In the genomic region with DNA sequence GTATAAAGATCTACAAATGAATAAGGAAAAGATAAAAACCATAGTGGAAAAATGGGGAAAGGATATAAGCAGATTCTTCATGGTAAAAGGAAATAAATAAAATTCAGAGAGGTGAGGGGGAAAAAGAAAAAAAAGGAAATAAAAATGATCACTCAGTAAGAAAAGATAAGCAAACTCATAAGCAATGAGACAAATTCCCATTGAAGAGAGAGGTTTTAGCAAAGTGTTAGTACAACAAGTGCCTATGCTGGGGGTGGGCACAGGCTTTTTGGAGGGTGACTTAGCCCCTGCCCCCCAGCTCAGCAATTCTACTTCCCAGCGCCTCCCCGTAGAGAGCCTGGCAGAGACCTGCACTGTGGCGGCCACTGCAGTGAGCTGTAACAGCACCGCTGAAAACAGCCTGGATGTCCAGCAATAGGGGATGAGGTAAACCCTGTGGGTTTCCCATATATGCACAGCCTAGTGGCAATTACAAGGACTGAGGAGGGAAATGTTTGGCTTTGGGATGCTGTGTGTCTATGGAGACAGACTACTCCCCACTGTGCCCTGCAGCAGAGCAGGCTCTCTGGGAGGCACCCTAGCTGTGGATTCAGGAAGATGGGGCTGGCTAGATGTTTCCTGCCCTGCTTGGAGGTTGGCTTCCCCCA, we compare ENCODE assay signal across 15 cellular contexts. TPM values are rescaled to one million over a fixed set of nuclear protein-coding genes. Genes with fewer than 3 reads are reported as not detected.
DNase-seq lines count a peak whose midpoint lies in the region; ATAC-seq and TF ChIP-seq lines count a peak whose summit lies in the region.
"Had no signal": no experiment of that assay in that cellular context is flagged by ENCODE, and none has a peak within 500 bp of the region (broad histone marks: within the 10 kb centered on the region; RNA-seq: fewer than 3 reads in every experiment).

No MANE protein-coding gene starts in this region.

- H3K4me1 Mint-ChIP-seq in activated CD4-positive, alpha-beta memory T cell treated with anti-CD3 and anti-CD28 coated beads, Interleukin-2, amount 10 ng/mL, durations not matched to agents 7 days and 5 days: peaks cover 19% of the 10 kb centered on the region
- H3K4me1 Mint-ChIP-seq in MCF 10A (ENCODE audit: insufficient read depth, unreplicated experiment): no peaks in the 10 kb centered on the region

- no peak overlapping the region for H3K4me3 Mint-ChIP-seq in activated CD4-positive, alpha-beta memory T cell treated with anti-CD3 and anti-CD28 coated beads, Interleukin-2, amount 10 ng/mL, durations not matched to agents 7 days and 5 days
- H3K4me3 Mint-ChIP-seq in MCF 10A (ENCODE audit: unreplicated experiment): no peak overlapping the region
- H3K4me3 Mint-ChIP-seq: stimulated activated naive CD8-positive, alpha-beta T cell treated with anti-CD3 and anti-CD28 coated beads, Interleukin-15, Interleukin-2, amounts not matched to agents 100 ng/mL and 50 ng/mL, for 24 hours had no signal

- POLR2A ChIA-PET in activated CD4-positive, alpha-beta memory T cell treated with anti-CD3 and anti-CD28 coated beads, Interleukin-2, amount 10 ng/mL, durations not matched to agents 7 days and 5 days (lab: Charles Lee): no interaction called here
- POLR2A ChIA-PET in MCF 10A (lab: Yijun Ruan, JAX): interaction anchor here (0.6 kb wide), 2 partner anchors 16 to 493 kb away, joined by 3 to 4 read pairs; no protein-coding TSS in a partner anchor

- intact Hi-C loops in left ventricle myocardium inferior (cut with micrococcal nuclease) (no loop called here), aorta (cut with DNase I) (loop anchor here (2.0 to 10.0 kb wide), 4 partner anchors 135 to 327 kb away; no protein-coding TSS in a partner anchor), MCF 10A (cut with micrococcal nuclease) (no loop called here)

- no peaks in the 10 kb centered on the region for H3K4me1 ChIP-seq in cardiac muscle cell (ENCODE audit: low read depth)
- peaks cover 18% of the 10 kb centered on the region for H3K4me1 ChIP-seq in left ventricle myocardium inferior
- H3K4me1 ChIP-seq in aorta (ENCODE audit: control insufficient read depth in 1 of 2, insufficient read depth in 2 of 2, low read length in 2 of 2): no peaks in the 10 kb centered on the region

- H3K27me3 Mint-ChIP-seq in activated CD4-positive, alpha-beta memory T cell treated with anti-CD3 and anti-CD28 coated beads, Interleukin-2, amount 10 ng/mL, durations not matched to agents 7 days and 5 days: peaks cover 4% of the 10 kb centered on the region
- H3K27me3 Mint-ChIP-seq in MCF 10A (ENCODE audit: insufficient read depth, unreplicated experiment): peaks cover 15% of the 10 kb centered on the region
- H3K27me3 Mint-ChIP-seq: stimulated activated naive CD8-positive, alpha-beta T cell treated with anti-CD3 and anti-CD28 coated beads, Interleukin-15, Interleukin-2, amounts not matched to agents 100 ng/mL and 50 ng/mL, for 24 hours had no signal

- H3K9me3 ChIP-seq in cardiac muscle cell (ENCODE audit: low read depth): no peaks in the 10 kb centered on the region
- H3K9me3 ChIP-seq in left ventricle myocardium inferior (replicated peaks): no peaks in the 10 kb centered on the region
- H3K9me3 ChIP-seq in aorta (ENCODE audit: control insufficient read depth, low read length): no peaks in the 10 kb centered on the region

- peak; percentile 4 for TF ChIP-seq CTCF in cardiac muscle cell (IDR thresholded peaks at IDR 0.05; ENCODE audit: low read depth, low read length)
- TF ChIP-seq CTCF in left ventricle myocardium inferior (IDR thresholded peaks at IDR 0.05; ENCODE audit: borderline replicate concordance): no peak
- no peak for TF ChIP-seq CTCF in fibroblast of pulmonary artery (IDR thresholded peaks at IDR 0.05; ENCODE audit: low read length, missing control alignments)
- no peak for TF ChIP-seq CTCF in MCF 10A (IDR thresholded peaks at IDR 0.05; ENCODE audit: unreplicated experiment)

- ATAC-seq in aorta (ENCODE audit: low FRiP score): no peak
- no peak for ATAC-seq in HG03342 (IDR thresholded peaks at IDR 0.05; ENCODE audit: unreplicated experiment)

- BruUV-seq in MCF 10A (replicated peaks; lab: Mats Ljungman, UMichigan): no TSS peak

- peak in 1 of 2 donors; percentile 23 for DNase-seq in cardiac muscle cell (ENCODE audit: low read depth in 1 of 2, low spot score in 1 of 2)
- DNase-seq in left ventricle myocardium inferior: no peak
- peak; percentile 84 for DNase-seq in NCI-H69 (lab: John Stamatoyannopoulos, UW)
- peak; percentile 23 for DNase-seq in fibroblast of pulmonary artery (ENCODE audit: low read depth)
- peak; percentile 10 to 44 for DNase-seq in aorta
- no peak for DNase-seq in activated CD4-positive, alpha-beta memory T cell treated with anti-CD3 and anti-CD28 coated beads, Interleukin-2, amount 10 ng/mL, durations not matched to agents 7 days and 5 days
- no peak for DNase-seq in MCF 10A (ENCODE audit: unreplicated experiment)
- DNase-seq: activated CD8-positive, alpha-beta memory T cell treated with anti-CD3 and anti-CD28 coated beads for 24 hours; activated naive CD4-positive, alpha-beta T cell; effector CD4-positive, alpha-beta T cell; Kasumi-1; NCI-H187 had no signal

- CTCF ChIA-PET in activated CD4-positive, alpha-beta memory T cell treated with anti-CD3 and anti-CD28 coated beads, Interleukin-2, amount 10 ng/mL, durations not matched to agents 7 days and 5 days (lab: Charles Lee): no interaction called here
- CTCF ChIA-PET in MCF 10A (lab: Yijun Ruan, JAX): interaction anchor here (0.6 to 1.8 kb wide), 4 partner anchors 16 to 134 kb away, joined by 3 to 6 read pairs (median 4); no protein-coding TSS in a partner anchor

- H3K9me3 Mint-ChIP-seq in activated CD4-positive, alpha-beta memory T cell treated with anti-CD3 and anti-CD28 coated beads, Interleukin-2, amount 10 ng/mL, durations not matched to agents 7 days and 5 days: no peaks in the 10 kb centered on the region
- no peaks in the 10 kb centered on the region for H3K9me3 Mint-ChIP-seq in MCF 10A (ENCODE audit: unreplicated experiment)
- H3K9me3 Mint-ChIP-seq: stimulated activated naive CD8-positive, alpha-beta T cell treated with anti-CD3 and anti-CD28 coated beads, Interleukin-15, Interleukin-2, amounts not matched to agents 100 ng/mL and 50 ng/mL, for 24 hours had no signal

- peaks cover 23% of the 10 kb centered on the region for H3K27me3 ChIP-seq in cardiac muscle cell
- no peaks in the 10 kb centered on the region for H3K27me3 ChIP-seq in left ventricle myocardium inferior (ENCODE audit: low read depth)
- H3K27me3 ChIP-seq in aorta (ENCODE audit: control insufficient read depth in 1 of 2, insufficient read depth in 2 of 2, low read length in 1 of 2): no peaks in the 10 kb centered on the region

- H3K36me3 ChIP-seq in cardiac muscle cell (no peaks in the 10 kb centered on the region), left ventricle myocardium inferior (no peaks in the 10 kb centered on the region), aorta (ENCODE audit: control insufficient read depth in 1 of 2, insufficient read depth in 2 of 2, low read length in 1 of 2) (no peaks in the 10 kb centered on the region)

- H3K27ac Mint-ChIP-seq in activated CD4-positive, alpha-beta memory T cell treated with anti-CD3 and anti-CD28 coated beads, Interleukin-2, amount 10 ng/mL, durations not matched to agents 7 days and 5 days: no peak overlapping the region
- no peak overlapping the region for H3K27ac Mint-ChIP-seq in MCF 10A (ENCODE audit: low read depth, unreplicated experiment)
- H3K27ac Mint-ChIP-seq: stimulated activated naive CD8-positive, alpha-beta T cell treated with anti-CD3 and anti-CD28 coated beads, Interleukin-15, Interleukin-2, amounts not matched to agents 100 ng/mL and 50 ng/mL, for 24 hours had no signal

- no peak overlapping the region for H3K27ac ChIP-seq in cardiac muscle cell
- no peak overlapping the region for H3K27ac ChIP-seq in left ventricle myocardium inferior (replicated peaks)
- no peak overlapping the region for H3K27ac ChIP-seq in aorta (ENCODE audit: low read depth in 1 of 2, low read length in 2 of 2)
- H3K27ac ChIP-seq: hepatocyte had no signal

- no peak overlapping the region for H3K4me3 ChIP-seq in cardiac muscle cell
- no peak overlapping the region for H3K4me3 ChIP-seq in left ventricle myocardium inferior
- H3K4me3 ChIP-seq in fibroblast of pulmonary artery (replicated peaks; ENCODE audit: low read depth, low read length): no peak overlapping the region
- no peak overlapping the region for H3K4me3 ChIP-seq in aorta (ENCODE audit: low read length in 2 of 2)
- H3K4me3 ChIP-seq: hepatocyte had no signal

- H3K36me3 Mint-ChIP-seq in activated CD4-positive, alpha-beta memory T cell treated with anti-CD3 and anti-CD28 coated beads, Interleukin-2, amount 10 ng/mL, durations not matched to agents 7 days and 5 days (ENCODE audit: low read depth): no peaks in the 10 kb centered on the region
- peaks cover 4% of the 10 kb centered on the region for H3K36me3 Mint-ChIP-seq in MCF 10A (ENCODE audit: insufficient read depth, unreplicated experiment)

- WGBS in aorta, 2 donors: 50 to 57% methylated on average over 4 of the region's 4 CpGs

RNA-seq across cellular contexts. Expression of a gene that starts 23.7 kb away (rescaled TPM):
- total RNA-seq in cardiac muscle cell (3.1 and 6.1 TPM in 2 replicates), left ventricle myocardium inferior (15.9 TPM), aorta (10 to 100 TPM in 1 of 2 donors, 1 to 10 TPM in 1; 8.8 to 12.6 TPM), MCF 10A (2022) (11.5 and 11.8 TPM in 2 replicates)
- polyA plus RNA-seq in cardiac muscle cell (3.4 and 4.2 TPM in 2 replicates), aorta (1 to 10 TPM in 1 of 2 donors, under 1 TPM in 1; 0.75 to 2.0 TPM)
- 10 to 100 TPM; 28.7 to 30.0 TPM for total RNA-seq in activated CD4-positive, alpha-beta memory T cell treated with anti-CD3 and anti-CD28 coated beads, Interleukin-2, amount 10 ng/mL, durations not matched to agents 7 days and 5 days

Comparison
In these comparisons a context has a peak if more than half of its experiments do, and no peak if none do; other contexts are left out.
1. DNase-seq: peak in NCI-H69 (single experiment), fibroblast of pulmonary artery (single experiment) and aorta (2 of 2); none in left ventricle myocardium inferior (single experiment), activated CD4-positive, alpha-beta memory T cell treated with anti-CD3 and anti-CD28 coated beads, Interleukin-2, amount 10 ng/mL, durations not matched to agents 7 days and 5 days (single experiment) and MCF 10A (single experiment).
2. intact Hi-C loops: an anchor here in aorta (2.0 to 10.0 kb wide); none called in left ventricle myocardium inferior and MCF 10A.